ENCODE assay signal across 33 cellular contexts in the genomic region with DNA sequence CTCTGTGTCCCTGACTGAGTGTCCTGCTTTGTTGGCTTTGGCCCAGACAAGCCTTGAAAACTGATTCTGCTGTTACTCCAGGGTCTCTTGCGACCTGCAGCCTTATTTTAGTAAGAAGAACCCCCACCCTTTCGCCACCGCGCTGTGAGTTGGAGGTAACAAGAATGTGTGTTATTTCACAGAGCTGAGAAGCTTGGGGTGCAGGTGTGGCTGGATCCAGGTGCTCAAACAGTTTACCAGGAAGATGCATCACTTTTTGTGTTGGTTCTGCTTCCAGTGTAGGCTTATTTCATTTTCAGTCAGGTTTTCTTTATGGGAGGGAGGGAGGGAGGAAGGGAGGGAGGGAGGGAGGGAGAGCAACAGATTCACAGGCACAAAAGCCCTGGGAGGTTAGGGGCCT.
"Had no signal": no experiment of that assay in that cellular context is flagged by ENCODE, and none has a peak within 500 bp of the region (broad histone marks: within the 10 kb centered on the region; RNA-seq: fewer than 3 reads in every experiment).

No MANE protein-coding gene starts in this region.

- H3K9me3 Mint-ChIP-seq: natural killer cell treated with Interleukin-12 subunit alpha and Interleukin-12 subunit beta and Interleukin-15 and Interleukin-18, amount 100 ng/mL, for 72 hours; nephron progenitor cell; neural progenitor cell; stimulated activated memory B cell treated with anti-CD40 and anti-IgM and Interleukin-4, amounts not matched to agents 10 μg/mL and 1 μg/mL and 100 μg/mL, for 72 hours had no signal

- H3K4me2 ChIP-seq: neural progenitor cell, smooth muscle cell had no signal

- H3K27me3 Mint-ChIP-seq: naive B cell; naive thymus-derived CD8-positive, alpha-beta T cell; natural killer cell treated with Interleukin-12 subunit alpha and Interleukin-12 subunit beta and Interleukin-15 and Interleukin-18, amount 100 ng/mL, for 72 hours; progenitor cell of endocrine pancreas; stimulated activated memory B cell treated with anti-CD40 and anti-IgM and Interleukin-4, amounts not matched to agents 10 μg/mL and 1 μg/mL and 100 μg/mL, for 72 hours; stimulated activated naive CD8-positive, alpha-beta T cell treated with anti-CD3 and anti-CD28 coated beads, Interleukin-15, Interleukin-2, amounts not matched to agents 100 ng/mL and 50 ng/mL, for 24 hours had no signal

- FAIRE-seq: urothelium cell line had no signal

- H3K27ac ChIP-seq: neural progenitor cell, neutrophil, ovary, parathyroid adenoma, psoas muscle, skin epidermis, spleen, stomach, thoracic aorta, thyroid gland, tibial nerve, upper lobe of left lung, vagina had no signal

- H3K4me3 Mint-ChIP-seq: naive B cell; natural killer cell treated with Interleukin-12 subunit alpha and Interleukin-12 subunit beta and Interleukin-15 and Interleukin-18, amount 100 ng/mL, for 72 hours; nephron progenitor cell; neural progenitor cell; stimulated activated memory B cell treated with anti-CD40 and anti-IgM and Interleukin-4, amounts not matched to agents 10 μg/mL and 1 μg/mL and 100 μg/mL, for 72 hours; stimulated activated naive CD8-positive, alpha-beta T cell treated with anti-CD3 and anti-CD28 coated beads, Interleukin-15, Interleukin-2, amounts not matched to agents 100 ng/mL and 50 ng/mL, for 24 hours had no signal

- H3K4me3 ChIP-seq: neural progenitor cell, ovary, psoas muscle, skin epidermis, smooth muscle cell, spleen, stomach, thoracic aorta, thyroid gland, tibial nerve, upper lobe of left lung, vagina had no signal

- H3K27ac Mint-ChIP-seq: natural killer cell treated with Interleukin-12 subunit alpha and Interleukin-12 subunit beta and Interleukin-15 and Interleukin-18, amount 100 ng/mL, for 72 hours; nephron progenitor cell; neural progenitor cell; progenitor cell of endocrine pancreas; stimulated activated memory B cell treated with anti-CD40 and anti-IgM and Interleukin-4, amounts not matched to agents 10 μg/mL and 1 μg/mL and 100 μg/mL, for 72 hours; stimulated activated naive CD8-positive, alpha-beta T cell treated with anti-CD3 and anti-CD28 coated beads, Interleukin-15, Interleukin-2, amounts not matched to agents 100 ng/mL and 50 ng/mL, for 24 hours had no signal

- H3K36me3 ChIP-seq: neural progenitor cell, neutrophil, ovary, thoracic aorta, thyroid gland, upper lobe of left lung, vagina had no signal

- H3K36me3 Mint-ChIP-seq: natural killer cell treated with Interleukin-12 subunit alpha and Interleukin-12 subunit beta and Interleukin-15 and Interleukin-18, amount 100 ng/mL, for 72 hours; neural progenitor cell had no signal

- DNase-seq: naive B cell; naive thymus-derived CD8-positive, alpha-beta T cell; nephron progenitor cell; occipital lobe; ovary; posterior cingulate gyrus; psoas muscle; right cardiac atrium; spleen; stimulated activated CD4-positive, alpha-beta T cell treated with anti-CD3 and anti-CD28 coated beads, Interleukin-12 subunit alpha, Interleukin-12 subunit beta, amount 100 ng/mL, for 4 hours; stimulated activated CD4-positive, alpha-beta T cell treated with anti-CD3 and anti-CD28 coated beads, Interleukin-1b, Interleukin-23, amount 100 ng/mL, for 48 hours; stimulated activated CD4-positive, alpha-beta T cell treated with anti-CD3 and anti-CD28 coated beads, Interleukin-4, amount 100 ng/mL, for 1 hour; stimulated activated CD4-positive, alpha-beta T cell treated with anti-CD3 and anti-CD28 coated beads, Interleukin-4, amount 100 ng/mL, for 4 hours; stimulated activated CD8-positive, alpha-beta memory T cell treated with anti-CD3 and anti-CD28 coated beads, Interleukin-4, amount 100 ng/mL, for 48 hours; stimulated activated naive CD4-positive, alpha-beta T cell treated with Interleukin-2 at 50 U/mL for 16 hours; stomach; thyroid gland; trophoblast cell had no signal

- H3K4me1 ChIP-seq: psoas muscle, spleen, stomach, thyroid gland, tibial nerve, upper lobe of left lung, vagina had no signal

- ATAC-seq: naive thymus-derived CD8-positive, alpha-beta T cell; natural killer cell treated with Interleukin-12 subunit alpha and Interleukin-12 subunit beta and Interleukin-15 and Interleukin-18, amount 100 ng/mL, for 72 hours; psoas muscle; right cardiac atrium; sciatic nerve; stimulated activated memory B cell treated with anti-CD40 and anti-IgM and Interleukin-4, amounts not matched to agents 10 μg/mL and 1 μg/mL and 100 μg/mL, for 72 hours had no signal

- H2AFZ ChIP-seq: neural progenitor cell, parathyroid adenoma had no signal

- H3K4me1 Mint-ChIP-seq: neural progenitor cell had no signal

- H3K27me3 ChIP-seq: neural progenitor cell, neutrophil, ovary, spleen, stomach, thyroid gland, tibial nerve, upper lobe of left lung, vagina had no signal

- H3K9ac ChIP-seq: neural progenitor cell, parathyroid adenoma had no signal

- H3K9me3 ChIP-seq: neutrophil, ovary, psoas muscle, thoracic aorta, thyroid gland, upper lobe of left lung, vagina had no signal
